ENCODE assay signal across 8 cellular contexts in genomic region chr9:101448680-101449070, GRCh38. TPM values are rescaled to one million over a fixed set of nuclear protein-coding genes. Genes with fewer than 3 reads are reported as not detected.
DNase-seq lines count a peak whose midpoint lies in the region; ATAC-seq and TF ChIP-seq lines count a peak whose summit lies in the region.

No MANE protein-coding gene starts in this region.

- TF ChIP-seq CTCF in mesothelial cell of epicardium (IDR thresholded peaks at IDR 0.05; ENCODE audit: unreplicated experiment), result no peak

- no peak for DNase-seq in stimulated activated naive CD8-positive, alpha-beta T cell treated with anti-CD3 and anti-CD28 coated beads, Interleukin-15, Interleukin-2, amounts not matched to agents 100 U/mL and 50 U/mL, for 24 hours
- DNase-seq in mesothelial cell of epicardium (ENCODE audit: low spot score in 2 of 2, unreplicated experiment in 2 of 2), result no peak
- no peak for DNase-seq in NCI-H345 treated with DMSO at 0.1 percent for 48 hours (lab: John Stamatoyannopoulos, UW; ENCODE audit: unreplicated experiment)
- DNase-seq in SK-N-DZ (ENCODE audit: low spot score), result no peak
- DNase-seq in HuH-7 (ENCODE audit: low spot score), result no peak
- no peak for DNase-seq in G401 (ENCODE audit: low spot score)

- H3K4me1 Mint-ChIP-seq in stimulated activated naive CD8-positive, alpha-beta T cell treated with anti-CD3 and anti-CD28 coated beads, Interleukin-15, Interleukin-2, amounts not matched to agents 100 ng/mL and 50 ng/mL, for 24 hours (ENCODE audit: low read depth), result peaks cover 5% of the 10 kb centered on the region
- H3K4me1 Mint-ChIP-seq in activated naive CD8-positive, alpha-beta T cell (ENCODE audit: low read depth), result peaks cover 11% of the 10 kb centered on the region
- H3K4me1 Mint-ChIP-seq in mesothelial cell of epicardium, result peaks cover 1% of the 10 kb centered on the region

- peaks cover 3% of the 10 kb centered on the region for H3K9me3 Mint-ChIP-seq in stimulated activated naive CD8-positive, alpha-beta T cell treated with anti-CD3 and anti-CD28 coated beads, Interleukin-15, Interleukin-2, amounts not matched to agents 100 ng/mL and 50 ng/mL, for 24 hours
- H3K9me3 Mint-ChIP-seq in activated naive CD8-positive, alpha-beta T cell (ENCODE audit: low read depth), result no peaks in the 10 kb centered on the region
- H3K9me3 Mint-ChIP-seq in mesothelial cell of epicardium, result peaks cover 14% of the 10 kb centered on the region

- no peak overlapping the region for H3K27ac Mint-ChIP-seq in stimulated activated naive CD8-positive, alpha-beta T cell treated with anti-CD3 and anti-CD28 coated beads, Interleukin-15, Interleukin-2, amounts not matched to agents 100 ng/mL and 50 ng/mL, for 24 hours
- no peak overlapping the region for H3K27ac Mint-ChIP-seq in activated naive CD8-positive, alpha-beta T cell
- peak overlapping the region; percentile 19 for H3K27ac Mint-ChIP-seq in mesothelial cell of epicardium

- H3K4me3 Mint-ChIP-seq in stimulated activated naive CD8-positive, alpha-beta T cell treated with anti-CD3 and anti-CD28 coated beads, Interleukin-15, Interleukin-2, amounts not matched to agents 100 ng/mL and 50 ng/mL, for 24 hours, result peak overlapping the region; percentile 64
- peak overlapping the region; percentile 72 for H3K4me3 Mint-ChIP-seq in activated naive CD8-positive, alpha-beta T cell
- peak overlapping the region; percentile 72 for H3K4me3 Mint-ChIP-seq in mesothelial cell of epicardium

- in situ Hi-C loops in G401 (cut with HindIII; ENCODE audit: low sequenced_read_pairs), result no loop called here

- no peak for ATAC-seq in stimulated activated naive CD8-positive, alpha-beta T cell treated with anti-CD3 and anti-CD28 coated beads, Interleukin-15, Interleukin-2, amounts not matched to agents 100 U/mL and 50 U/mL, for 24 hours

- H3K27me3 Mint-ChIP-seq in stimulated activated naive CD8-positive, alpha-beta T cell treated with anti-CD3 and anti-CD28 coated beads, Interleukin-15, Interleukin-2, amounts not matched to agents 100 ng/mL and 50 ng/mL, for 24 hours, result peaks cover 74% of the 10 kb centered on the region
- H3K27me3 Mint-ChIP-seq in activated naive CD8-positive, alpha-beta T cell, result peaks cover 27% of the 10 kb centered on the region
- H3K27me3 Mint-ChIP-seq in mesothelial cell of epicardium (ENCODE audit: low read depth), result peaks cover 32% of the 10 kb centered on the region

- no peaks in the 10 kb centered on the region for H3K36me3 Mint-ChIP-seq in stimulated activated naive CD8-positive, alpha-beta T cell treated with anti-CD3 and anti-CD28 coated beads, Interleukin-15, Interleukin-2, amounts not matched to agents 100 ng/mL and 50 ng/mL, for 24 hours (ENCODE audit: low read depth)
- H3K36me3 Mint-ChIP-seq in activated naive CD8-positive, alpha-beta T cell, result no peaks in the 10 kb centered on the region
- no peaks in the 10 kb centered on the region for H3K36me3 Mint-ChIP-seq in mesothelial cell of epicardium

RNA-seq across cellular contexts. Expression of gene ALDOB, which starts 13.1 kb away (rescaled TPM):
- total RNA-seq in mesothelial cell of epicardium, result not detected in 3 replicates
- polyA plus RNA-seq in SK-N-DZ (2014; cell fraction: cytosol; rRNA removed), result not detected in 2 replicates
- polyA plus RNA-seq in SK-N-DZ (2014; cell fraction: nucleus; rRNA removed), result not detected in 2 replicates
- total RNA-seq in G401 (2014; rRNA removed; shearing (Covaris generic)), result not detected in 2 replicates

RNA-seq across cellular contexts. Expression of gene ZNF189, which starts 50.0 kb away (rescaled TPM):
- 29.4 to 32.1 TPM (median 30.1 TPM) in 3 replicates for total RNA-seq in mesothelial cell of epicardium
- 10.0 and 13.6 TPM in 2 replicates for polyA plus RNA-seq in SK-N-DZ (2014; cell fraction: cytosol; rRNA removed)
- polyA plus RNA-seq in SK-N-DZ (2014; cell fraction: nucleus; rRNA removed), result 7.6 and 10.8 TPM in 2 replicates
- total RNA-seq in G401 (2014; rRNA removed; shearing (Covaris generic)), result 12.8 and 23.6 TPM in 2 replicates

RNA-seq across cellular contexts. Expression of gene MRPL50, which starts 50.3 kb away (rescaled TPM):
- total RNA-seq in mesothelial cell of epicardium, result 9.5 to 11.0 TPM (median 10.2 TPM) in 3 replicates
- polyA plus RNA-seq in SK-N-DZ (2014; cell fraction: cytosol; rRNA removed), result 14.9 and 20.9 TPM in 2 replicates
- polyA plus RNA-seq in SK-N-DZ (2014; cell fraction: nucleus; rRNA removed), result 22.9 and 25.9 TPM in 2 replicates
- 30.0 and 36.4 TPM in 2 replicates for total RNA-seq in G401 (2014; rRNA removed; shearing (Covaris generic))
